23 cellular contexts compared by ENCODE assay signal in the genomic region with DNA sequence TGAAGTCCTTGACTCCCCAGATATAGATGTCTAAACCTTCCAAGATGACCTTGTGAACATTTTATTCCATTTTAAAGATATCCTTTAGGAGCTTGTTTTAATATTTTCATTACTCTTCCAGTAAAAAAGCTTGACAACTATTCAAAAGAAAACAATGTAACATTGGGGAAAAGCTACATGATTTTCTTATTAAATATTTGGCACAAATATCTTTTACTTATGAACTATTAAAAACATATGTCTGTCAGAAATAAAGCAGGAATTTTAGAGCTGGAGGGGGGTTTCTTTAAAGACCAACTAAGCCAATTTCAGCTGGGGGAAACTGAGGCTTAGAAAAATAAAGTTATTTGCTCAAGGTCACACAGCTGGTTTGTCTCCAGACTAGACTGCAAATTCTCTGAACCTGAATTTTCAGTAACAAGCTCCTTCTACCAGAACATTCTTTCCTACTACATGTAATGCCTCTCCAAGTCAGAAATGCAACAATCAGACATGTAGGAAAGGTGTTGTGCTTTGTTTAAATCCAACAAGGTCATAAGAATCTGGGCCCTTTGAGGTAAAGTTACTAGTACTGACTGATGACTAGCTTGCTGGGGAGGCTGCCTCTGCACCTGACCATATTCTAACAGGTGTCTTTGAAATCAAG.
DNase-seq lines count a peak whose midpoint lies in the region; ATAC-seq and TF ChIP-seq lines count a peak whose summit lies in the region.
"Had no signal": no experiment of that assay in that cellular context is flagged by ENCODE, and none has a peak within 500 bp of the region (broad histone marks: within the 10 kb centered on the region; RNA-seq: fewer than 3 reads in every experiment).

No MANE protein-coding gene starts in this region.

- DNase-seq in SK-N-MC (ENCODE audit: low read depth, low spot score) (no peak), chondrocyte (ENCODE audit: low spot score) (no peak), fibroblast of the aortic adventitia (ENCODE audit: low read depth) (peak; percentile 46), left lobe of liver (ENCODE audit: low spot score) (no peak), NCI-H2227 (lab: John Stamatoyannopoulos, UW; ENCODE audit: unreplicated experiment) (no peak), spleen (no peak)
- DNase-seq: CD4-positive, CD25-positive, alpha-beta regulatory T cell; DMS153; DND-41; GM23248; H7; MV-4-11; NCI-H1105 treated with DMSO at 0.1 percent for 48 hours; NCI-H2029; NCI-H446 treated with DMSO at 0.1 percent for 48 hours; NCI-H69; Right ventricle myocardium superior; RPMI8226 had no signal

- H3K27ac ChIP-seq in SK-N-MC, result peak overlapping the region; percentile 69
- H3K27ac ChIP-seq in subcutaneous abdominal adipose tissue (ENCODE audit: low read depth, low read length), result peak overlapping the region; percentile 15
- H3K27ac ChIP-seq in spleen, result no peak overlapping the region
- H3K27ac ChIP-seq: BLaER1, GM23248, SJSA1 had no signal

- no peak for TF ChIP-seq CTCF in chondrocyte (IDR thresholded peaks at IDR 0.05)
- no peak for TF ChIP-seq CTCF in fibroblast of the aortic adventitia (IDR thresholded peaks at IDR 0.05; ENCODE audit: insufficient read depth, low read length)
- no peak for TF ChIP-seq CTCF in spleen (IDR thresholded peaks at IDR 0.05 in 8 of 11, conservative IDR thresholded peaks at IDR 0.05 in 3 of 11)

- H3K27ac Mint-ChIP-seq in chondrocyte (ENCODE audit: unreplicated experiment), result peak overlapping the region; percentile 33
- H3K27ac Mint-ChIP-seq: CD4-positive, CD25-positive, alpha-beta regulatory T cell had no signal

- no peaks in the 10 kb centered on the region for H3K9me3 Mint-ChIP-seq in chondrocyte (ENCODE audit: low read depth)

- intact Hi-C loops in spleen (cut with DNase I; ENCODE audit: low total_unique reads), result no loop called here

- H3K4me1 ChIP-seq in subcutaneous abdominal adipose tissue (ENCODE audit: control insufficient read depth in 5 of 5, insufficient read depth in 5 of 5, low read length in 5 of 5) (peaks cover 0 to 14% (median 8%) of the 10 kb centered on the region in 5 donors), spleen (no peaks in the 10 kb centered on the region)
- H3K4me1 ChIP-seq: BLaER1, SJSA1 had no signal

- no peaks in the 10 kb centered on the region for H3K9me3 ChIP-seq in SK-N-MC (ENCODE audit: low read depth, low read length)
- no peaks in the 10 kb centered on the region for H3K9me3 ChIP-seq in subcutaneous abdominal adipose tissue (ENCODE audit: control insufficient read depth in 5 of 5, low read length in 5 of 5)
- H3K9me3 ChIP-seq in spleen, result peaks cover 0 to 6% (median 0%) of the 10 kb centered on the region in 8 donors
- H3K9me3 ChIP-seq: BLaER1, SJSA1 had no signal

- H3K4me3 ChIP-seq in SK-N-MC (no peak overlapping the region), fibroblast of the aortic adventitia (ENCODE audit: low read depth, low read length) (no peak overlapping the region), subcutaneous abdominal adipose tissue (ENCODE audit: low read depth in 1 of 5, low read length in 5 of 5) (no peak overlapping the region), spleen (no peak overlapping the region)
- H3K4me3 ChIP-seq: BLaER1, GM23248, SJSA1 had no signal

- H3K27me3 Mint-ChIP-seq in chondrocyte (ENCODE audit: low read depth), result no peaks in the 10 kb centered on the region
- H3K27me3 Mint-ChIP-seq: CD4-positive, CD25-positive, alpha-beta regulatory T cell had no signal

- H3K9ac ChIP-seq in SK-N-MC (ENCODE audit: insufficient read length), result no peak overlapping the region
- H3K9ac ChIP-seq in subcutaneous abdominal adipose tissue (ENCODE audit: low read length in 5 of 5), result no peak overlapping the region
- H3K9ac ChIP-seq: BLaER1, GM23248 had no signal

- H3K4me1 Mint-ChIP-seq in chondrocyte (ENCODE audit: low read depth), result peaks cover 46% of the 10 kb centered on the region

- ATAC-seq in left lobe of liver (no peak), GM19467 (IDR thresholded peaks at IDR 0.05; ENCODE audit: unreplicated experiment) (no peak)
- ATAC-seq: HepG2 had no signal

- H3K27me3 ChIP-seq in subcutaneous abdominal adipose tissue (ENCODE audit: control insufficient read depth in 5 of 5, insufficient read depth in 4 of 5, low read length in 5 of 5), result no peaks in the 10 kb centered on the region
- no peaks in the 10 kb centered on the region for H3K27me3 ChIP-seq in spleen (replicated peaks in 1 of 7)
- H3K27me3 ChIP-seq: BLaER1, SJSA1 had no signal

- no peak overlapping the region for H3K4me3 Mint-ChIP-seq in chondrocyte (ENCODE audit: unreplicated experiment)
- H3K4me3 Mint-ChIP-seq: CD4-positive, CD25-positive, alpha-beta regulatory T cell had no signal

- no peaks in the 10 kb centered on the region for H3K36me3 ChIP-seq in SK-N-MC (ENCODE audit: insufficient read depth, low read length)
- peaks cover 0 to under 1% (median 0%) of the 10 kb centered on the region in 5 donors for H3K36me3 ChIP-seq in subcutaneous abdominal adipose tissue (ENCODE audit: control insufficient read depth in 5 of 5, insufficient read depth in 5 of 5, low read length in 5 of 5)
- peaks cover 0 to 23% (median 3%) of the 10 kb centered on the region in 6 donors for H3K36me3 ChIP-seq in spleen

- TF ChIP-seq POLR2A in spleen (IDR thresholded peaks at IDR 0.05), result no peak

- H3K36me3 Mint-ChIP-seq in chondrocyte (ENCODE audit: low read depth), result peaks cover 5% of the 10 kb centered on the region

Comparison
In these comparisons a context has a peak if more than half of its experiments do, and no peak if none do; other contexts are left out.
1. H3K27ac ChIP-seq: peak in SK-N-MC (single experiment) and subcutaneous abdominal adipose tissue (single experiment); none in spleen (0 of 8).